14 cellular contexts compared by ENCODE assay signal in the genomic region with DNA sequence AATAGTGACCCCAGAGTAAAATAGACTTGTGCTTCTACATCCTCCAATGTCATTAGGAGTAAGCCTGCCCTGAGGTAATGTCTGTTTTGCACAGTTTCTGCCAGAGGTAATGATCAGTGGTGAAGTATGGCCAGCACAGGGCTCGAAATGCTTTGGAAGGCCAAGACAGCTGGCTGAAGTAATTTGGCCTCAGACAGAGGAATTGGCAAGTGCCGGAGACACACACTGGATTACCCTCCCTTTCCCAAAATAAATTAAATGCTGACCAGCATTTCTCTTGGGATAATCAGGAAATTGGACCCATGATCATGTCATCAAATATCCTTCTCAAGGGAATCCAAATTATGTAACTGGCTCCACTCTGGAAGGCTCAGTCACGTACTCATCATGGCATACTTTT.
DNase-seq lines count a peak whose midpoint lies in the region; ATAC-seq, FAIRE-seq and TF ChIP-seq lines count a peak whose summit lies in the region.
"Had no signal": no experiment of that assay in that cellular context is flagged by ENCODE, and none has a peak within 500 bp of the region (broad histone marks: within the 10 kb centered on the region; RNA-seq: fewer than 3 reads in every experiment).

No MANE protein-coding gene starts in this region.

- no peak for DNase-seq in HepG2 (ENCODE audit: low spot score)
- DNase-seq in right lobe of liver: no peak
- peak in 2 of 3 donors; percentile 14 to 56 for DNase-seq in right cardiac atrium
- DNase-seq in gastrocnemius medialis: peak in 1 of 2 donors; percentile 31
- no peak for DNase-seq in mucosa of descending colon
- no peak for DNase-seq in middle frontal gyrus (ENCODE audit: extremely low spot score, low spot score)
- DNase-seq: Caco-2; CD8-positive, alpha-beta memory T cell; DND-41; GDM1 had no signal

- POLR2A ChIA-PET in HepG2 (lab: Yijun Ruan, JAX): no interaction called here

- H2AFZ ChIP-seq in HepG2 (ENCODE audit: low read length): no peak overlapping the region

- CTCF ChIA-PET in HepG2 (lab: Yijun Ruan, JAX; ENCODE audit: low intra/inter-chr PET ratio, low total read pairs): no interaction called here

- BruUV-seq in HepG2 (replicated peaks; lab: Mats Ljungman, UMichigan): no TSS peak

- TF ChIP-seq RAD21 in HepG2 (CRISPR knock-in tag; IDR thresholded peaks at IDR 0.05): no peak

- 27% methylated on average over 3 of the region's 3 CpGs for WGBS in HepG2 (ENCODE audit: low lambda C conversion rate)
- WGBS in right lobe of liver (ENCODE audit: insufficient coverage, low coverage, low lambda C conversion rate, missing lambda C conversion rate): 75% methylated on average over 2 of the region's 3 CpGs
- WGBS in right cardiac atrium: 50% methylated on average over 3 of the region's 3 CpGs

- no peak for TF ChIP-seq POLR2A in HepG2 (IDR thresholded peaks at IDR 0.05; ENCODE audit: insufficient read depth in 1 of 2, low read depth in 2 of 2, low read length in 2 of 2)
- TF ChIP-seq POLR2A in right lobe of liver (IDR thresholded peaks at IDR 0.05): no peak
- TF ChIP-seq POLR2A in gastrocnemius medialis (IDR thresholded peaks at IDR 0.05): no peak

- no peak overlapping the region for H3K27ac ChIP-seq in HepG2 (ENCODE audit: extremely low read length, insufficient read depth, low read length)
- no peak overlapping the region for H3K27ac ChIP-seq in right lobe of liver
- no peak overlapping the region for H3K27ac ChIP-seq in right cardiac atrium (ENCODE audit: low read length)
- H3K27ac ChIP-seq in gastrocnemius medialis: peak overlapping the region in 3 of 4 donors; percentile 4 to 68 (median 32)

- H3K4me1 ChIP-seq in HepG2 (ENCODE audit: insufficient read depth, low read length) (no peaks in the 10 kb centered on the region), right lobe of liver (no peaks in the 10 kb centered on the region), right cardiac atrium (ENCODE audit: control insufficient read depth, insufficient read depth, low read length) (no peaks in the 10 kb centered on the region), gastrocnemius medialis (peaks cover 24 to 39% of the 10 kb centered on the region in 2 donors), mucosa of descending colon (ENCODE audit: low read depth) (no peaks in the 10 kb centered on the region)
- H3K4me1 ChIP-seq: Caco-2 had no signal

- H4K20me1 ChIP-seq in HepG2 (ENCODE audit: insufficient read depth, low read length): no peaks in the 10 kb centered on the region

- TF ChIP-seq EP300 in HepG2 (IDR thresholded peaks at IDR 0.05; ENCODE audit: low read depth in 2 of 2, low read length in 2 of 2) (no peak), HepG2 (CRISPR knock-in tag; IDR thresholded peaks at IDR 0.05; ENCODE audit: borderline replicate concordance) (no peak)

- H3K36me3 ChIP-seq in HepG2 (replicated peaks in 1 of 2; ENCODE audit: control insufficient read depth in 1 of 2, insufficient read depth in 2 of 2, low read length in 2 of 2) (no peaks in the 10 kb centered on the region), right lobe of liver (no peaks in the 10 kb centered on the region), gastrocnemius medialis (no peaks in the 10 kb centered on the region), mucosa of descending colon (ENCODE audit: low read depth) (no peaks in the 10 kb centered on the region)

- intact Hi-C loops in HepG2 (cut with micrococcal nuclease; ENCODE audit: unreplicated experiment): no loop called here
- intact Hi-C loops in right lobe of liver (cut with DNase I): no loop called here
- intact Hi-C loops in right cardiac atrium (cut with DNase I): no loop called here
- intact Hi-C loops in gastrocnemius medialis (cut with DNase I; ENCODE audit: low total_unique reads): no loop called here
- intact Hi-C loops in mucosa of descending colon (cut with DNase I, micrococcal nuclease): no loop called here

- H3K4me3 ChIP-seq in HepG2 (replicated peaks in 1 of 3; ENCODE audit: insufficient read depth in 1 of 3, low read depth in 2 of 3, low read length in 3 of 3) (no peak overlapping the region), right lobe of liver (no peak overlapping the region), right cardiac atrium (ENCODE audit: low read length) (no peak overlapping the region), gastrocnemius medialis (no peak overlapping the region), mucosa of descending colon (no peak overlapping the region)

- H3K4me2 ChIP-seq in HepG2 (ENCODE audit: low read depth, low read length): no peak overlapping the region

- in situ Hi-C loops in HepG2 (cut with HindIII; ENCODE audit: extremely low pct_ligation_motif_present, low pct_unique_long_range_greater_than_20kb) (no loop called here), gastrocnemius medialis (cut with MboI; ENCODE audit: low sequenced_read_pairs in 4 of 4) (no loop called here)

- no peak overlapping the region for H3K9ac ChIP-seq in HepG2 (ENCODE audit: insufficient read depth, low read depth, low read length)

- ATAC-seq in HepG2 (no peak), right lobe of liver (no peak), right cardiac atrium (peak in 1 of 2 donors; percentile 60), gastrocnemius medialis (peak; percentile 84 to 87), mucosa of descending colon (no peak), GM19452 (IDR thresholded peaks at IDR 0.05; ENCODE audit: unreplicated experiment) (no peak)
- ATAC-seq: HCT116 had no signal

- TF ChIP-seq CTCF in HepG2 (CRISPR knock-in tag; IDR thresholded peaks at IDR 0.05) (no peak), right lobe of liver (IDR thresholded peaks at IDR 0.05) (no peak), gastrocnemius medialis (IDR thresholded peaks at IDR 0.05 in 4 of 5, conservative IDR thresholded peaks at IDR 0.05 in 1 of 5) (no peak), mucosa of descending colon (IDR thresholded peaks at IDR 0.05) (no peak)

- no peak for FAIRE-seq in HepG2 (lab: Jason Lieb, UNC)
- FAIRE-seq: H54, HTR-8/SVneo had no signal

- H3K9me3 ChIP-seq in HepG2 (ENCODE audit: low read length) (no peaks in the 10 kb centered on the region), right lobe of liver (no peaks in the 10 kb centered on the region), right cardiac atrium (ENCODE audit: control insufficient read depth, low read length) (no peaks in the 10 kb centered on the region), gastrocnemius medialis (no peaks in the 10 kb centered on the region), mucosa of descending colon (no peaks in the 10 kb centered on the region)
- H3K9me3 ChIP-seq: Caco-2 had no signal

- H3K27me3 ChIP-seq in HepG2 (ENCODE audit: control insufficient read depth in 1 of 2, insufficient read depth in 2 of 2, low read length in 2 of 2): no peaks in the 10 kb centered on the region
- no peaks in the 10 kb centered on the region for H3K27me3 ChIP-seq in right lobe of liver
- no peaks in the 10 kb centered on the region for H3K27me3 ChIP-seq in right cardiac atrium (ENCODE audit: control insufficient read depth, insufficient read depth)
- H3K27me3 ChIP-seq in gastrocnemius medialis: no peaks in the 10 kb centered on the region

- no peaks in the 10 kb centered on the region for H3K79me2 ChIP-seq in HepG2 (ENCODE audit: insufficient read depth, low read length)

TF ChIP-seq in HepG2, 621 proteins besides CTCF, POLR2A, EP300 and RAD21:
- TF ChIP-seq MAFK (conservative IDR thresholded peaks at IDR 0.05 in 1 of 2, IDR thresholded peaks at IDR 0.05 in 1 of 2; ENCODE audit: low read length in 2 of 2): peak in 1 of 2 experiments; percentile 24; a peak in 1 of 4 replicates
- no peak for TF ChIP-seq CBX2 (IDR thresholded peaks at IDR 0.05; ENCODE audit: low read depth, low read length)
- no peak for TF ChIP-seq CBX2 (CRISPR knock-in tag; IDR thresholded peaks at IDR 0.05; ENCODE audit: low read depth)
- no peak for TF ChIP-seq ZNF17 (CRISPR knock-in tag; IDR thresholded peaks at IDR 0.05)
- 0 out of 2 replicates have a peak, but pooled peaks have one; percentile 31 for TF ChIP-seq MAFF (IDR thresholded peaks at IDR 0.05; ENCODE audit: low read depth, low read length)
- no peak for TF ChIP-seq PHB2 (IDR thresholded peaks at IDR 0.05; ENCODE audit: partially characterized antibody)

Comparison
In these comparisons a context has a peak if more than half of its experiments do, and no peak if none do; other contexts are left out.
1. ATAC-seq: peak in gastrocnemius medialis (2 of 2); none in HepG2 (single experiment), right lobe of liver (0 of 4), mucosa of descending colon (single experiment) and GM19452 (single experiment).
2. DNase-seq: peak in right cardiac atrium (2 of 3); none in HepG2 (single experiment), right lobe of liver (0 of 3), mucosa of descending colon (0 of 3) and middle frontal gyrus (single experiment).
3. H3K27ac ChIP-seq: peak in gastrocnemius medialis (3 of 4); none in HepG2 (single experiment), right lobe of liver (0 of 3) and right cardiac atrium (single experiment).